ENCODE assay signal across 17 cellular contexts in genomic region chr7:137682596-137682995, GRCh38.
DNase-seq lines count a peak whose midpoint lies in the region; FAIRE-seq and TF ChIP-seq lines count a peak whose summit lies in the region.
"Had no signal": no experiment of that assay in that cellular context is flagged by ENCODE, and none has a peak within 500 bp of the region (broad histone marks: within the 10 kb centered on the region; RNA-seq: fewer than 3 reads in every experiment).

No MANE protein-coding gene starts in this region.

- no peak for TF ChIP-seq CTCF in astrocyte (IDR thresholded peaks at IDR 0.05; ENCODE audit: insufficient read depth, low read depth, low read length)
- TF ChIP-seq CTCF in foreskin fibroblast (IDR thresholded peaks at IDR 0.05; ENCODE audit: low read depth, low read length), result no peak
- no peak for TF ChIP-seq CTCF in WERI-Rb-1 (IDR thresholded peaks at IDR 0.05; ENCODE audit: low read depth, low read length)

- no peaks in the 10 kb centered on the region for H3K79me2 ChIP-seq in astrocyte (ENCODE audit: insufficient read depth, low read length)

- H4K20me1 ChIP-seq in astrocyte (ENCODE audit: insufficient read depth, low read length), result no peaks in the 10 kb centered on the region

- POLR2A ChIA-PET in activated CD4-positive, alpha-beta T cell treated with anti-CD3 and anti-CD28 coated beads, Interleukin-2, amount 10 ng/mL, durations not matched to agents 7 days and 5 days (lab: Charles Lee), result no interaction called here

- no peaks in the 10 kb centered on the region for H3K27me3 Mint-ChIP-seq in astrocyte (ENCODE audit: low read depth, unreplicated experiment)
- no peaks in the 10 kb centered on the region for H3K27me3 Mint-ChIP-seq in activated CD4-positive, alpha-beta T cell treated with anti-CD3 and anti-CD28 coated beads, Interleukin-2, amount 10 ng/mL, durations not matched to agents 7 days and 5 days

- peak; percentile 79 for FAIRE-seq in astrocyte (lab: Jason Lieb, UNC)
- FAIRE-seq: keratinocyte had no signal

- peaks cover 47% of the 10 kb centered on the region for H3K4me1 Mint-ChIP-seq in astrocyte (ENCODE audit: low read depth, unreplicated experiment)
- H3K4me1 Mint-ChIP-seq in activated CD4-positive, alpha-beta T cell treated with anti-CD3 and anti-CD28 coated beads, Interleukin-2, amount 10 ng/mL, durations not matched to agents 7 days and 5 days, result no peaks in the 10 kb centered on the region
- H3K4me1 Mint-ChIP-seq: activated T-helper 17 cell treated with anti-CD3 and anti-CD28 coated beads, Interleukin-2, amount 50 U/mL, for 72 hours; CD4-positive, alpha-beta memory T cell had no signal

- H3K4me2 ChIP-seq in astrocyte (ENCODE audit: low read length), result peak overlapping the region; percentile 54
- H3K4me2 ChIP-seq in skeletal muscle satellite cell (ENCODE audit: low read length), result peak overlapping the region; percentile 57

- H3K27ac Mint-ChIP-seq in astrocyte (ENCODE audit: unreplicated experiment), result peak overlapping the region; percentile 97
- H3K27ac Mint-ChIP-seq in activated CD4-positive, alpha-beta T cell treated with anti-CD3 and anti-CD28 coated beads, Interleukin-2, amount 10 ng/mL, durations not matched to agents 7 days and 5 days, result no peak overlapping the region
- H3K27ac Mint-ChIP-seq: activated CD8-positive, alpha-beta T cell treated with anti-CD3 and anti-CD28 coated beads for 36 hours; activated T-helper 17 cell treated with anti-CD3 and anti-CD28 coated beads, Interleukin-2, amount 50 U/mL, for 72 hours; CD4-positive, alpha-beta memory T cell had no signal

- CTCF ChIA-PET in activated CD4-positive, alpha-beta T cell treated with anti-CD3 and anti-CD28 coated beads, Interleukin-2, amount 10 ng/mL, durations not matched to agents 7 days and 5 days (lab: Charles Lee), result no interaction called here

- H3K9me3 Mint-ChIP-seq in astrocyte (ENCODE audit: unreplicated experiment), result peaks cover 4% of the 10 kb centered on the region
- H3K9me3 Mint-ChIP-seq in activated CD4-positive, alpha-beta T cell treated with anti-CD3 and anti-CD28 coated beads, Interleukin-2, amount 10 ng/mL, durations not matched to agents 7 days and 5 days, result no peaks in the 10 kb centered on the region
- H3K9me3 Mint-ChIP-seq: activated CD8-positive, alpha-beta T cell treated with anti-CD3 and anti-CD28 coated beads for 36 hours; activated T-helper 17 cell treated with anti-CD3 and anti-CD28 coated beads, Interleukin-2, amount 50 U/mL, for 72 hours; CD4-positive, alpha-beta memory T cell had no signal

- H3K4me3 Mint-ChIP-seq in astrocyte (ENCODE audit: unreplicated experiment), result peak overlapping the region; percentile 21
- H3K4me3 Mint-ChIP-seq in activated CD4-positive, alpha-beta T cell treated with anti-CD3 and anti-CD28 coated beads, Interleukin-2, amount 10 ng/mL, durations not matched to agents 7 days and 5 days, result no peak overlapping the region
- H3K4me3 Mint-ChIP-seq: activated CD8-positive, alpha-beta T cell treated with anti-CD3 and anti-CD28 coated beads for 36 hours; activated T-helper 17 cell treated with anti-CD3 and anti-CD28 coated beads, Interleukin-2, amount 50 U/mL, for 72 hours; CD4-positive, alpha-beta memory T cell had no signal

- no peaks in the 10 kb centered on the region for H3K27me3 ChIP-seq in astrocyte (ENCODE audit: insufficient read depth, low read length)
- H3K27me3 ChIP-seq in skeletal muscle satellite cell (ENCODE audit: control insufficient read depth, insufficient read depth, low read length), result no peaks in the 10 kb centered on the region
- H3K27me3 ChIP-seq in WERI-Rb-1 (ENCODE audit: insufficient read depth, low read depth, severe bottlenecking), result no peaks in the 10 kb centered on the region

- H3K36me3 ChIP-seq in astrocyte (ENCODE audit: insufficient read depth, low read length) (no peaks in the 10 kb centered on the region), skeletal muscle satellite cell (ENCODE audit: insufficient read depth, low read length) (peaks cover 25% of the 10 kb centered on the region), WERI-Rb-1 (no peaks in the 10 kb centered on the region)
- H3K36me3 ChIP-seq: thoracic aorta had no signal

- H3K4me1 ChIP-seq in astrocyte (ENCODE audit: insufficient read depth, low read length) (peaks cover 35% of the 10 kb centered on the region), skeletal muscle satellite cell (ENCODE audit: control insufficient read depth, insufficient read depth, low read length) (peaks cover 64% of the 10 kb centered on the region)

- no peak overlapping the region for H2AFZ ChIP-seq in astrocyte (ENCODE audit: low read depth, low read length)

- peak overlapping the region; percentile 69 for H3K9ac ChIP-seq in astrocyte (ENCODE audit: low read length)
- peak overlapping the region; percentile 85 for H3K9ac ChIP-seq in skeletal muscle satellite cell (ENCODE audit: low read depth, low read length)

- H3K9me3 ChIP-seq in astrocyte (ENCODE audit: insufficient read depth, low read depth, low read length) (no peaks in the 10 kb centered on the region), skeletal muscle satellite cell (replicated peaks; ENCODE audit: low read length) (no peaks in the 10 kb centered on the region), WERI-Rb-1 (ENCODE audit: severe bottlenecking) (peaks cover 2% of the 10 kb centered on the region)
- H3K9me3 ChIP-seq: thoracic aorta had no signal

- peaks cover 4% of the 10 kb centered on the region for H3K36me3 Mint-ChIP-seq in astrocyte (ENCODE audit: low read depth, unreplicated experiment)
- no peaks in the 10 kb centered on the region for H3K36me3 Mint-ChIP-seq in activated CD4-positive, alpha-beta T cell treated with anti-CD3 and anti-CD28 coated beads, Interleukin-2, amount 10 ng/mL, durations not matched to agents 7 days and 5 days (ENCODE audit: low read depth)
- H3K36me3 Mint-ChIP-seq: CD4-positive, alpha-beta memory T cell had no signal

- H3K4me3 ChIP-seq in astrocyte (ENCODE audit: insufficient read depth, low read depth, low read length), result peak overlapping the region; percentile 7
- H3K4me3 ChIP-seq in foreskin fibroblast (ENCODE audit: low read depth in 1 of 2, low read length in 2 of 2), result no peak overlapping the region
- no peak overlapping the region for H3K4me3 ChIP-seq in skeletal muscle satellite cell (ENCODE audit: low read length)
- no peak overlapping the region for H3K4me3 ChIP-seq in WERI-Rb-1 (ENCODE audit: low read depth, low read length)
- H3K4me3 ChIP-seq: SK-N-MC, thoracic aorta had no signal

- H3K27ac ChIP-seq in astrocyte (ENCODE audit: low read depth, low read length), result peak overlapping the region; percentile 96
- H3K27ac ChIP-seq in WERI-Rb-1, result no peak overlapping the region
- H3K27ac ChIP-seq: SK-N-MC, thoracic aorta had no signal

- DNase-seq in GM04503 (ENCODE audit: low read depth), result peak; percentile 75
- DNase-seq in astrocyte (ENCODE audit: low read depth), result peak; percentile 99
- DNase-seq in foreskin fibroblast, result peak; percentile 82 to 84
- DNase-seq in stimulated activated CD4-positive, alpha-beta T cell treated with anti-CD3 and anti-CD28 coated beads, Interleukin-4, amount 100 ng/mL, for 24 hours, result no peak
- DNase-seq in NCI-H345 treated with DMSO at 0.1 percent for 48 hours (lab: John Stamatoyannopoulos, UW; ENCODE audit: unreplicated experiment), result no peak
- DNase-seq in WERI-Rb-1, result no peak
- DNase-seq in activated CD4-positive, alpha-beta T cell treated with anti-CD3 and anti-CD28 coated beads, Interleukin-2, amount 10 ng/mL, durations not matched to agents 7 days and 5 days, result no peak
- DNase-seq: activated CD8-positive, alpha-beta T cell treated with anti-CD3 and anti-CD28 coated beads for 36 hours; aorta; CD4-positive, alpha-beta memory T cell; MV-4-11; NCI-H2171 had no signal

Comparison
In these comparisons a context has a peak if more than half of its experiments do, and no peak if none do; other contexts are left out.
1. DNase-seq: peak in GM04503 (single experiment), astrocyte (single experiment) and foreskin fibroblast (2 of 2); none in stimulated activated CD4-positive, alpha-beta T cell treated with anti-CD3 and anti-CD28 coated beads, Interleukin-4, amount 100 ng/mL, for 24 hours (single experiment), NCI-H345 treated with DMSO at 0.1 percent for 48 hours (single experiment), WERI-Rb-1 (single experiment) and activated CD4-positive, alpha-beta T cell treated with anti-CD3 and anti-CD28 coated beads, Interleukin-2, amount 10 ng/mL, durations not matched to agents 7 days and 5 days (single experiment).